In the genomic region with DNA sequence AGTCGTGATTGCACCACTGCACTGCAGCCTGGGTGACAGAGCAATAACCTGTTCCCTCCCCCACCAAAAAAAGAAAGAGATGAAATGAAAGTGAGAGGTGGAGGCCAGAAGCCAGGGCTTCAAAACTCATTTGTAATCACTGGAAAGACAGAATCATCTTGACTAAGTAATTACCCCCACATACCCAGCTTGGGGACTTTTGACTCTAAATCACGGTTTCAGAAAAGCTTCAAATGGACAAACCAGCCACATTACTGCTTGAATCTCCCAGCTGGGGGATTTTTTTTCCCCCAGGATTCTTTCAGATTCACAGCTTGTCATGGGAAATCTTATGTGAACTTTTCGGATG, we compare ENCODE assay signal across 17 cellular contexts.
DNase-seq lines count a peak whose midpoint lies in the region; ATAC-seq and TF ChIP-seq lines count a peak whose summit lies in the region.
"Had no signal": no experiment of that assay in that cellular context is flagged by ENCODE, and none has a peak within 500 bp of the region (broad histone marks: within the 10 kb centered on the region; RNA-seq: fewer than 3 reads in every experiment).

No MANE protein-coding gene starts in this region.

- intact Hi-C loops in activated CD4-positive, alpha-beta T cell treated with anti-CD3 and anti-CD28 coated beads for 36 hours (cut with DNase I, micrococcal nuclease) = loop anchor here in 1 of 2 experiments (1.0 kb wide), 1 partner anchor 40 kb away; no protein-coding TSS in a partner anchor

- CTCF ChIA-PET in activated CD4-positive, alpha-beta T cell treated with anti-CD3 and anti-CD28 coated beads for 36 hours (lab: Charles Lee) = interaction anchor here (0.8 kb wide), 1 partner anchor 19 kb away, joined by 3 read pairs; no protein-coding TSS in a partner anchor

- H3K9me3 Mint-ChIP-seq in activated CD4-positive, alpha-beta T cell treated with anti-CD3 and anti-CD28 coated beads for 36 hours (ENCODE audit: low read depth) = no peaks in the 10 kb centered on the region
- H3K9me3 Mint-ChIP-seq in activated naive CD8-positive, alpha-beta T cell treated with anti-CD3 and anti-CD28 coated beads for 36 hours = no peaks in the 10 kb centered on the region
- H3K9me3 Mint-ChIP-seq: activated CD4-positive, alpha-beta T cell treated with anti-CD3 and anti-CD28 coated beads, Interleukin-2, amount 10 ng/mL, durations not matched to agents 24 days and 14 days; natural killer cell had no signal

- peaks cover 12% of the 10 kb centered on the region for H3K4me1 Mint-ChIP-seq in activated CD4-positive, alpha-beta T cell treated with anti-CD3 and anti-CD28 coated beads for 36 hours
- peaks cover 11% of the 10 kb centered on the region for H3K4me1 Mint-ChIP-seq in activated naive CD8-positive, alpha-beta T cell treated with anti-CD3 and anti-CD28 coated beads for 36 hours
- H3K4me1 Mint-ChIP-seq: activated CD4-positive, alpha-beta T cell treated with anti-CD3 and anti-CD28 coated beads, Interleukin-2, amount 10 ng/mL, durations not matched to agents 24 days and 14 days; natural killer cell had no signal

- H3K27ac Mint-ChIP-seq in activated CD4-positive, alpha-beta T cell treated with anti-CD3 and anti-CD28 coated beads for 36 hours = no peak overlapping the region
- no peak overlapping the region for H3K27ac Mint-ChIP-seq in activated naive CD8-positive, alpha-beta T cell treated with anti-CD3 and anti-CD28 coated beads for 36 hours
- H3K27ac Mint-ChIP-seq: activated CD4-positive, alpha-beta T cell treated with anti-CD3 and anti-CD28 coated beads, Interleukin-2, amount 10 ng/mL, durations not matched to agents 24 days and 14 days; natural killer cell had no signal

- H3K27me3 Mint-ChIP-seq in activated CD4-positive, alpha-beta T cell treated with anti-CD3 and anti-CD28 coated beads for 36 hours = peaks cover 5% of the 10 kb centered on the region
- peaks cover 3% of the 10 kb centered on the region for H3K27me3 Mint-ChIP-seq in activated naive CD8-positive, alpha-beta T cell treated with anti-CD3 and anti-CD28 coated beads for 36 hours

- peak; percentile 93 for ATAC-seq in activated CD4-positive, alpha-beta T cell treated with anti-CD3 and anti-CD28 coated beads for 36 hours
- ATAC-seq in GM18868 (IDR thresholded peaks at IDR 0.05; ENCODE audit: unreplicated experiment) = peak; percentile 62
- ATAC-seq: natural killer cell had no signal

- H3K4me3 ChIP-seq in MG63 (no peak overlapping the region), Peyer's patch (no peak overlapping the region)
- H3K4me3 ChIP-seq: BLaER1, hepatocyte, PC-9, thyroid gland had no signal

- H3K9me3 ChIP-seq in MG63 = no peaks in the 10 kb centered on the region
- H3K9me3 ChIP-seq in Peyer's patch = no peaks in the 10 kb centered on the region
- H3K9me3 ChIP-seq: BLaER1, thyroid gland had no signal

- no peak overlapping the region for H3K4me3 Mint-ChIP-seq in activated CD4-positive, alpha-beta T cell treated with anti-CD3 and anti-CD28 coated beads for 36 hours
- no peak overlapping the region for H3K4me3 Mint-ChIP-seq in activated naive CD8-positive, alpha-beta T cell treated with anti-CD3 and anti-CD28 coated beads for 36 hours
- H3K4me3 Mint-ChIP-seq: activated CD4-positive, alpha-beta T cell treated with anti-CD3 and anti-CD28 coated beads, Interleukin-2, amount 10 ng/mL, durations not matched to agents 24 days and 14 days; natural killer cell had no signal

- POLR2A ChIA-PET in activated CD4-positive, alpha-beta T cell treated with anti-CD3 and anti-CD28 coated beads for 36 hours (lab: Charles Lee) = interaction anchor here (0.6 to 1.2 kb wide), 2 partner anchors 9 to 215 kb away, joined by 3 to 7 read pairs; no protein-coding TSS in a partner anchor

- H3K27ac ChIP-seq in Peyer's patch = no peak overlapping the region
- H3K27ac ChIP-seq: BLaER1, hepatocyte, PC-9, thyroid gland had no signal

- peak; percentile 53 for DNase-seq in activated CD4-positive, alpha-beta T cell treated with anti-CD3 and anti-CD28 coated beads for 36 hours
- DNase-seq in activated CD4-positive, alpha-beta T cell treated with anti-CD3 and anti-CD28 coated beads for 1 hour = no peak
- DNase-seq in activated naive CD8-positive, alpha-beta T cell treated with anti-CD3 and anti-CD28 coated beads for 36 hours = peak; percentile 15
- peak; percentile 28 to 35 for DNase-seq in stimulated activated CD4-positive, alpha-beta T cell treated with anti-CD3 and anti-CD28 coated beads, Interleukin-2, amount 100 ng/mL, for 24 hours
- DNase-seq in MG63 (no peak), Peyer's patch (no peak), GM19238 (ENCODE audit: insufficient read length, low spot score) (no peak)
- DNase-seq: activated CD4-positive, alpha-beta T cell treated with anti-CD3 and anti-CD28 coated beads, Interleukin-2, amount 10 ng/mL, durations not matched to agents 24 days and 14 days; natural killer cell; NCI-H1436 treated with DMSO at 0.1 percent for 48 hours; NCI-H774; posterior cingulate gyrus; thyroid gland had no signal

- H3K27me3 ChIP-seq in MG63 (no peaks in the 10 kb centered on the region), Peyer's patch (no peaks in the 10 kb centered on the region)
- H3K27me3 ChIP-seq: BLaER1, hepatocyte, thyroid gland had no signal

- TF ChIP-seq POLR2A in Peyer's patch (IDR thresholded peaks at IDR 0.05) = no peak

- H3K36me3 ChIP-seq in MG63 = no peaks in the 10 kb centered on the region
- H3K36me3 ChIP-seq in Peyer's patch = no peaks in the 10 kb centered on the region
- H3K36me3 ChIP-seq: BLaER1, thyroid gland had no signal

- H3K4me1 ChIP-seq in Peyer's patch = no peaks in the 10 kb centered on the region

- no peaks in the 10 kb centered on the region for H3K36me3 Mint-ChIP-seq in activated CD4-positive, alpha-beta T cell treated with anti-CD3 and anti-CD28 coated beads for 36 hours (ENCODE audit: low read depth)
- H3K36me3 Mint-ChIP-seq in activated naive CD8-positive, alpha-beta T cell treated with anti-CD3 and anti-CD28 coated beads for 36 hours = peaks cover 2% of the 10 kb centered on the region
- H3K36me3 Mint-ChIP-seq: natural killer cell had no signal

- no peak for TF ChIP-seq CTCF in Peyer's patch (IDR thresholded peaks at IDR 0.05)

Comparison
In these comparisons a context has a peak if more than half of its experiments do, and no peak if none do; other contexts are left out.
1. DNase-seq: peak in activated CD4-positive, alpha-beta T cell treated with anti-CD3 and anti-CD28 coated beads for 36 hours (single experiment), activated naive CD8-positive, alpha-beta T cell treated with anti-CD3 and anti-CD28 coated beads for 36 hours (single experiment) and stimulated activated CD4-positive, alpha-beta T cell treated with anti-CD3 and anti-CD28 coated beads, Interleukin-2, amount 100 ng/mL, for 24 hours (2 of 2); none in activated CD4-positive, alpha-beta T cell treated with anti-CD3 and anti-CD28 coated beads for 1 hour (single experiment), MG63 (single experiment), Peyer's patch (0 of 3) and GM19238 (single experiment).